Comparison of ENCODE assay signal across 12 cellular contexts in the genomic region with DNA sequence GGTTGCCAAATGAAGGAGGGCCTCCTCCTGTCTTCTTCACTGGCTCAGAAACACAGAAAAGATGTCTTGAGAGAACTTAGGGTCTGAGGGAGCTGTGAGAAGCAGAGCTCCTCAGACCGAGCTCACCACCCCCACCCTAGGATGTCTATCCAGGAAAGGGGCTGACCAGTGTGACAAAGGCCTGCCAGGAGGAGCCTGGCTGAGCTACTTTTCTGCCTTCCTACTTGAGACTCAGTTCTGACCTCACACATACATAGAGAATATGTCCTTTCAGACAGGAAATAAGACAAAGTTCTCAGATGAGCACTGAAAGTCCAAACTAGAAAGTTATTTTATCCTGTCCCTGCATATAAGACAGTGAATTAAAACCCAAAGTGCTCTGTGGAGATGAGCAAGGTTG. TPM values are rescaled to one million over a fixed set of nuclear protein-coding genes. Genes with fewer than 3 reads are reported as not detected.
DNase-seq lines count a peak whose midpoint lies in the region; ATAC-seq and TF ChIP-seq lines count a peak whose summit lies in the region.
"Had no signal": no experiment of that assay in that cellular context is flagged by ENCODE, and none has a peak within 500 bp of the region (broad histone marks: within the 10 kb centered on the region; RNA-seq: fewer than 3 reads in every experiment).

No MANE protein-coding gene starts in this region.

- H3K4me1 Mint-ChIP-seq in naive B cell, result peaks cover 28 to 39% (median 38%) of the 10 kb centered on the region in 3 donors

- H3F3A ChIP-seq in MM.1S (ENCODE audit: insufficient read depth, low read length) (no peaks in the 10 kb centered on the region), smooth muscle cell (ENCODE audit: low read depth) (no peaks in the 10 kb centered on the region)

- TF ChIP-seq CTCF in MM.1S (IDR thresholded peaks at IDR 0.05; ENCODE audit: low read length), result no peak
- TF ChIP-seq CTCF in smooth muscle cell (IDR thresholded peaks at IDR 0.05; ENCODE audit: borderline replicate concordance, insufficient read depth, poor library complexity, severe bottlenecking), result no peak

- DNase-seq in MM.1S (peak; percentile 34), naive B cell (no peak), retina (no peak), DMS53 treated with DMSO at 0.1 percent for 48 hours (lab: John Stamatoyannopoulos, UW; ENCODE audit: unreplicated experiment) (no peak), NCI-H774 (lab: John Stamatoyannopoulos, UW) (no peak), smooth muscle cell (lab: John Stamatoyannopoulos, UW; ENCODE audit: unreplicated experiment) (no peak)
- DNase-seq: activated CD8-positive, alpha-beta memory T cell treated with anti-CD3 and anti-CD28 coated beads, Interleukin-2, amount 50 U/mL, for 48 hours; DMS79; gastrocnemius medialis had no signal

- peak overlapping the region in 6 of 8 donors; percentile 21 to 85 (median 62) for H3K4me3 Mint-ChIP-seq in naive B cell
- H3K4me3 Mint-ChIP-seq: T-helper 2 cell treated with Interferon-gamma antibody and Interleukin-4, amounts not matched to agents 5 μg/mL and 100 μg/mL, for 36 hours had no signal

- no peaks in the 10 kb centered on the region for H3K9me3 Mint-ChIP-seq in naive B cell
- H3K9me3 Mint-ChIP-seq: T-helper 2 cell treated with Interferon-gamma antibody and Interleukin-4, amounts not matched to agents 5 μg/mL and 100 μg/mL, for 36 hours had no signal

- no peaks in the 10 kb centered on the region for H3K36me3 Mint-ChIP-seq in naive B cell

- no peaks in the 10 kb centered on the region for H3K79me2 ChIP-seq in MM.1S (ENCODE audit: low read length)
- no peaks in the 10 kb centered on the region for H3K79me2 ChIP-seq in smooth muscle cell (ENCODE audit: low read depth)

- H3K4me1 ChIP-seq in MM.1S (ENCODE audit: low read length) (peaks cover 14% of the 10 kb centered on the region), smooth muscle cell (ENCODE audit: low read depth) (no peaks in the 10 kb centered on the region)

- H3K27ac ChIP-seq in MM.1S (ENCODE audit: low read length) (no peak overlapping the region), smooth muscle cell (ENCODE audit: low read depth) (no peak overlapping the region)
- H3K27ac ChIP-seq: gastrocnemius medialis had no signal

- H3K4me2 ChIP-seq in MM.1S (ENCODE audit: low read depth, low read length), result no peak overlapping the region
- H3K4me2 ChIP-seq in smooth muscle cell, result no peak overlapping the region

- peak overlapping the region in 4 of 6 donors; percentile 16 to 63 (median 40) for H3K27ac Mint-ChIP-seq in naive B cell
- H3K27ac Mint-ChIP-seq: T-helper 2 cell treated with Interferon-gamma antibody and Interleukin-4, amounts not matched to agents 5 μg/mL and 100 μg/mL, for 36 hours had no signal

- no peaks in the 10 kb centered on the region for H3K27me3 Mint-ChIP-seq in naive B cell

- H2AFZ ChIP-seq in MM.1S (ENCODE audit: low read length), result no peak overlapping the region
- H2AFZ ChIP-seq in smooth muscle cell (ENCODE audit: low read depth), result no peak overlapping the region

- H4K20me1 ChIP-seq in MM.1S (ENCODE audit: insufficient read depth, low read length) (no peaks in the 10 kb centered on the region), smooth muscle cell (ENCODE audit: low read depth) (no peaks in the 10 kb centered on the region)

- H3K9me3 ChIP-seq in MM.1S (replicated peaks; ENCODE audit: insufficient read depth, low read length) (no peaks in the 10 kb centered on the region), smooth muscle cell (replicated peaks; ENCODE audit: low read depth) (no peaks in the 10 kb centered on the region)
- H3K9me3 ChIP-seq: gastrocnemius medialis had no signal

- no peak overlapping the region for H3K9ac ChIP-seq in MM.1S (ENCODE audit: low read length)
- no peak overlapping the region for H3K9ac ChIP-seq in smooth muscle cell (ENCODE audit: low read depth)

- H3K27me3 ChIP-seq in MM.1S (replicated peaks; ENCODE audit: insufficient read depth, low read length) (no peaks in the 10 kb centered on the region), smooth muscle cell (ENCODE audit: low read depth) (no peaks in the 10 kb centered on the region)
- H3K27me3 ChIP-seq: gastrocnemius medialis had no signal

- no peaks in the 10 kb centered on the region for H3K9me2 ChIP-seq in MM.1S (replicated peaks; ENCODE audit: insufficient read depth, low read length)

- ATAC-seq in GM18907 (IDR thresholded peaks at IDR 0.05; ENCODE audit: unreplicated experiment), result peak; percentile 52
- ATAC-seq in HG02623 (IDR thresholded peaks at IDR 0.05; ENCODE audit: unreplicated experiment), result peak; percentile 37
- ATAC-seq in naive B cell (ENCODE audit: low read depth in 2 of 2), result no peak
- ATAC-seq: gastrocnemius medialis had no signal

- no peaks in the 10 kb centered on the region for H3K36me3 ChIP-seq in MM.1S (replicated peaks; ENCODE audit: insufficient read depth, low read length)
- H3K36me3 ChIP-seq in smooth muscle cell (ENCODE audit: low read depth), result no peaks in the 10 kb centered on the region
- H3K36me3 ChIP-seq: gastrocnemius medialis had no signal

- H3K4me3 ChIP-seq in MM.1S (ENCODE audit: low read length), result no peak overlapping the region
- no peak overlapping the region for H3K4me3 ChIP-seq in smooth muscle cell
- H3K4me3 ChIP-seq: gastrocnemius medialis had no signal

- WGBS in smooth muscle cell (ENCODE audit: low lambda C conversion rate), result 90% methylated on average over 1 of the region's 1 CpG

RNA-seq across cellular contexts. Expression of gene KIF9, which starts 54.5 kb away (rescaled TPM):
- 10 to 100 TPM in 1 of 6 donors, 1 to 10 TPM in 5; 3.4 to 11.0 (median 5.9) TPM for polyA plus RNA-seq in naive B cell (ENCODE audit: low read depth in 6 of 6)
- 2.2 and 5.0 TPM in 2 replicates for total RNA-seq in smooth muscle cell
- 6.5 and 10.9 TPM in 2 replicates for polyA plus RNA-seq in smooth muscle cell

RNA-seq across cellular contexts. Expression of gene KLHL18, which starts 54.7 kb away (rescaled TPM):
- 10 to 100 TPM; 14.7 to 23.5 (median 19.6) TPM for polyA plus RNA-seq in naive B cell (ENCODE audit: low read depth in 6 of 6)
- total RNA-seq in smooth muscle cell, result 17.8 and 18.4 TPM in 2 replicates
- polyA plus RNA-seq in smooth muscle cell, result 17.6 and 25.8 TPM in 2 replicates

Comparison
In these comparisons a context has a peak if more than half of its experiments do, and no peak if none do; other contexts are left out.
1. ATAC-seq: peak in GM18907 (single experiment) and HG02623 (single experiment); none in naive B cell (0 of 2).